11 cellular contexts compared by ENCODE assay signal in the genomic region with DNA sequence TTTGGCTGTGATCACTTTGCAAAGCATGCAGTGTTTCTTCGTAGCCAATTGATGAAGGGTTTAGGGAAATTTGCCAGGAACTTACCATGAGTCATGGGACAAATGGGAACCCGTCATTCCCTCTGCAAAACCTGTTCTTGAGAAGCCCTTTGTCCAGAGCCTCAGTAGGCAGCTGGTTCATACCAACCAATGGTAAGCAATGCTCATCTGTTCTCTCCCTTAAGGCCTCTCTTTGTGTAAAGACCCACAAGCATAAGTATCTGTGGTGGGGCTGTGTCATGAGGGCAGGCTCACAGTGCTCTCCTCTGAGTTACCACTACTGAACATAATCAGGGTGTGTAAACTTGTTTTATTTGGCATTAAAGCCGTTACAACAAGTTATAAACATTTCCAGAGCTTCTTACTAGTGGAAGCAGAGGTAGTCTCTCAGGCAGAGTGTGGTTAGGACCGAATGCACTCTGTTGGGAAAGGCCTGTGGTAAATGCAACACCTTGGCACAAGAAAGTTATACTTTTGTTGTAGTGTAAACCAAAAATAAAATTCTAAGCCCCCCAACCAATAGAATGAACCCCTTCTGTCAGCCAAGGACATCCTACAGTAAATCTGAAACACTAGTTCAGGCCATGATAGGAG.
DNase-seq lines count a peak whose midpoint lies in the region; ATAC-seq and TF ChIP-seq lines count a peak whose summit lies in the region.
"Had no signal": no experiment of that assay in that cellular context is flagged by ENCODE, and none has a peak within 500 bp of the region (broad histone marks: within the 10 kb centered on the region; RNA-seq: fewer than 3 reads in every experiment).

No MANE protein-coding gene starts in this region.

- H3K4me3 ChIP-seq in LNCaP clone FGC (ENCODE audit: low read depth, low read length) (no peak overlapping the region), kidney epithelial cell (ENCODE audit: low read depth, low read length) (no peak overlapping the region)
- H3K4me3 ChIP-seq: gastrocnemius medialis, GM12878 had no signal

- H3K36me3 ChIP-seq in kidney epithelial cell (ENCODE audit: control insufficient read depth, insufficient read depth, low read length) = no peaks in the 10 kb centered on the region
- H3K36me3 ChIP-seq: BE2C, gastrocnemius medialis had no signal

- CTCF ChIA-PET in activated naive CD4-positive, alpha-beta T cell treated with anti-CD3 and anti-CD28 coated beads, Interleukin-2, amount 10 ng/mL, durations not matched to agents 7 days and 5 days (lab: Charles Lee) = no interaction called here

- H3K4me3 Mint-ChIP-seq in activated naive CD4-positive, alpha-beta T cell treated with anti-CD3 and anti-CD28 coated beads, Interleukin-2, amount 10 ng/mL, durations not matched to agents 7 days and 5 days = no peak overlapping the region

- ATAC-seq in GM19467 (IDR thresholded peaks at IDR 0.05; ENCODE audit: unreplicated experiment) = no peak
- ATAC-seq: gastrocnemius medialis, GM12878 had no signal

- TF ChIP-seq CTCF in LNCaP clone FGC (IDR thresholded peaks at IDR 0.05; ENCODE audit: control insufficient read depth, extremely low read depth, insufficient read depth) (no peak), kidney epithelial cell (IDR thresholded peaks at IDR 0.05; ENCODE audit: insufficient read depth, low read length, poor library complexity, severe bottlenecking) (no peak)

- DNase-seq in COLO829 (ENCODE audit: low spot score) = peak; percentile 85
- peak; percentile 62 for DNase-seq in LNCaP clone FGC (ENCODE audit: low read depth)
- DNase-seq in dermis blood vessel endothelial cell = peak; percentile 64
- peak; percentile 37 for DNase-seq in kidney epithelial cell (ENCODE audit: low read depth)
- no peak for DNase-seq in activated naive CD4-positive, alpha-beta T cell treated with anti-CD3 and anti-CD28 coated beads, Interleukin-2, amount 10 ng/mL, durations not matched to agents 7 days and 5 days
- no peak for DNase-seq in activated CD4-positive, alpha-beta T cell treated with anti-CD3 and anti-CD28 coated beads for 48 hours
- DNase-seq in cortex of kidney (lab: John Stamatoyannopoulos, UW) = no peak
- DNase-seq: BE2C, gastrocnemius medialis had no signal

- no peaks in the 10 kb centered on the region for H3K36me3 Mint-ChIP-seq in activated naive CD4-positive, alpha-beta T cell treated with anti-CD3 and anti-CD28 coated beads, Interleukin-2, amount 10 ng/mL, durations not matched to agents 7 days and 5 days

- H3K27me3 Mint-ChIP-seq in activated naive CD4-positive, alpha-beta T cell treated with anti-CD3 and anti-CD28 coated beads, Interleukin-2, amount 10 ng/mL, durations not matched to agents 7 days and 5 days = peaks cover 4% of the 10 kb centered on the region

- peaks cover 2% of the 10 kb centered on the region for H3K9me3 Mint-ChIP-seq in activated naive CD4-positive, alpha-beta T cell treated with anti-CD3 and anti-CD28 coated beads, Interleukin-2, amount 10 ng/mL, durations not matched to agents 7 days and 5 days

- H3K4me1 Mint-ChIP-seq in activated naive CD4-positive, alpha-beta T cell treated with anti-CD3 and anti-CD28 coated beads, Interleukin-2, amount 10 ng/mL, durations not matched to agents 7 days and 5 days = peaks cover 13% of the 10 kb centered on the region

- H3K27me3 ChIP-seq in kidney epithelial cell (ENCODE audit: control insufficient read depth, insufficient read depth, low read length) = no peaks in the 10 kb centered on the region
- H3K27me3 ChIP-seq: gastrocnemius medialis had no signal

- H3K27ac Mint-ChIP-seq in activated naive CD4-positive, alpha-beta T cell treated with anti-CD3 and anti-CD28 coated beads, Interleukin-2, amount 10 ng/mL, durations not matched to agents 7 days and 5 days = no peak overlapping the region

Comparison
In these comparisons a context has a peak if more than half of its experiments do, and no peak if none do; other contexts are left out.
1. DNase-seq: peak in COLO829 (single experiment), LNCaP clone FGC (single experiment), dermis blood vessel endothelial cell (single experiment) and kidney epithelial cell (single experiment); none in activated naive CD4-positive, alpha-beta T cell treated with anti-CD3 and anti-CD28 coated beads, Interleukin-2, amount 10 ng/mL, durations not matched to agents 7 days and 5 days (single experiment), activated CD4-positive, alpha-beta T cell treated with anti-CD3 and anti-CD28 coated beads for 48 hours (single experiment) and cortex of kidney (single experiment).